In genomic region chr12:107200394-107200793, GRCh38 we compare ENCODE assay signal across 12 cellular contexts.
DNase-seq lines count a peak whose midpoint lies in the region.
"Had no signal": no experiment of that assay in that cellular context is flagged by ENCODE, and none has a peak within 500 bp of the region (broad histone marks: within the 10 kb centered on the region; RNA-seq: fewer than 3 reads in every experiment).

No MANE protein-coding gene starts in this region.

- DNase-seq in NCI-H2196 (lab: John Stamatoyannopoulos, UW; ENCODE audit: unreplicated experiment) = peak; percentile 19
- DNase-seq in NCI-H2196 treated with DMSO at 0.1 percent for 48 hours (lab: John Stamatoyannopoulos, UW; ENCODE audit: unreplicated experiment) = no peak
- DNase-seq in HS-5 (ENCODE audit: low read depth) = peak; percentile 79
- peak; percentile 14 to 45 for DNase-seq in SW 1271 (lab: John Stamatoyannopoulos, UW)
- peak; percentile 72 for DNase-seq in glomerular visceral epithelial cell (ENCODE audit: extremely low spot score)
- no peak for DNase-seq in AG20443 (ENCODE audit: low spot score)
- no peak for DNase-seq in activated gamma-delta T cell (lab: John Stamatoyannopoulos, UW)
- no peak for DNase-seq in activated CD8-positive, alpha-beta memory T cell treated with anti-CD3 and anti-CD28 coated beads, Interleukin-2, amount 50 U/mL, for 4 hours
- DNase-seq: activated B cell treated with CpG ODN at 0.5 μM for 24 hours; activated naive CD4-positive, alpha-beta T cell treated with anti-CD3 and anti-CD28 coated beads, Interleukin-2, amount 50 U/mL, for 16 hours; effector memory CD8-positive, alpha-beta T cell; Right ventricle myocardium superior had no signal

Comparison
In these comparisons a context has a peak if more than half of its experiments do, and no peak if none do; other contexts are left out.
1. DNase-seq: peak in NCI-H2196 (single experiment), HS-5 (single experiment), SW 1271 (2 of 2) and glomerular visceral epithelial cell (single experiment); none in NCI-H2196 treated with DMSO at 0.1 percent for 48 hours (single experiment), AG20443 (single experiment), activated gamma-delta T cell (single experiment) and activated CD8-positive, alpha-beta memory T cell treated with anti-CD3 and anti-CD28 coated beads, Interleukin-2, amount 50 U/mL, for 4 hours (single experiment).